Comparison of ENCODE assay signal across 27 cellular contexts in genomic region chr1:91535441-91535840, GRCh38.
"Had no signal": no experiment of that assay in that cellular context is flagged by ENCODE, and none has a peak within 500 bp of the region (broad histone marks: within the 10 kb centered on the region; RNA-seq: fewer than 3 reads in every experiment).

No MANE protein-coding gene starts in this region.

- H3K9me3 Mint-ChIP-seq: natural killer cell; nephron; neural progenitor cell; stimulated activated naive B cell treated with anti-CD40 and anti-IgM and Interleukin-4, amounts not matched to agents 10 μg/mL and 1 μg/mL and 100 μg/mL, for 72 hours; stimulated activated naive CD8-positive, alpha-beta T cell treated with anti-CD3 and anti-CD28 coated beads, Interleukin-15, Interleukin-2, amounts not matched to agents 100 ng/mL and 50 ng/mL, for 24 hours had no signal

- ATAC-seq: natural killer cell; pancreas; right lobe of liver; stimulated activated effector memory CD8-positive, alpha-beta T cell treated with anti-CD3 and anti-CD28 coated beads, Interleukin-12 subunit alpha, Interleukin-12 subunit beta, amount 100 ng/mL, for 72 hours; stimulated activated naive B cell treated with anti-CD40 and anti-IgM and Interleukin-4, amounts not matched to agents 10 μg/mL and 1 μg/mL and 100 μg/mL, for 72 hours had no signal

- H3K27me3 Mint-ChIP-seq: stimulated activated naive B cell treated with anti-CD40 and anti-IgM and Interleukin-4, amounts not matched to agents 10 μg/mL and 1 μg/mL and 100 μg/mL, for 72 hours; stimulated activated naive CD8-positive, alpha-beta T cell treated with anti-CD3 and anti-CD28 coated beads, Interleukin-15, Interleukin-2, amounts not matched to agents 100 ng/mL and 50 ng/mL, for 24 hours had no signal

- H3K36me3 Mint-ChIP-seq: natural killer cell; neural progenitor cell; stimulated activated effector memory CD8-positive, alpha-beta T cell treated with anti-CD3 and anti-CD28 coated beads, Interleukin-12 subunit alpha, Interleukin-12 subunit beta, amount 100 ng/mL, for 72 hours had no signal

- H3K27ac Mint-ChIP-seq: nephron; neural progenitor cell; stimulated activated effector memory CD8-positive, alpha-beta T cell treated with anti-CD3 and anti-CD28 coated beads, Interleukin-12 subunit alpha, Interleukin-12 subunit beta, amount 100 ng/mL, for 72 hours; stimulated activated naive B cell treated with anti-CD40 and anti-IgM and Interleukin-4, amounts not matched to agents 10 μg/mL and 1 μg/mL and 100 μg/mL, for 72 hours; stimulated activated naive CD8-positive, alpha-beta T cell treated with anti-CD3 and anti-CD28 coated beads, Interleukin-15, Interleukin-2, amounts not matched to agents 100 ng/mL and 50 ng/mL, for 24 hours had no signal

- H2AFZ ChIP-seq: neural progenitor cell had no signal

- H3K4me1 ChIP-seq: pancreas, prostate gland, right lobe of liver, thyroid gland had no signal

- H3K27ac ChIP-seq: neural progenitor cell, neutrophil, pancreas, prostate gland, right atrium auricular region, right lobe of liver, sigmoid colon, stomach, thoracic aorta, thyroid gland, tibial nerve, upper lobe of left lung, vagina had no signal

- H3K27me3 ChIP-seq: neural progenitor cell, neutrophil, pancreas, right atrium auricular region, right lobe of liver, sigmoid colon, stomach, thyroid gland, tibial nerve, upper lobe of left lung, vagina had no signal

- H3K36me3 ChIP-seq: neural progenitor cell, neutrophil, pancreas, prostate gland, right atrium auricular region, right lobe of liver, sigmoid colon, stomach, thoracic aorta, thyroid gland, tibial nerve, upper lobe of left lung, vagina had no signal

- H3K4me3 ChIP-seq: neural progenitor cell, pancreas, prostate gland, right atrium auricular region, right lobe of liver, sigmoid colon, stomach, thoracic aorta, thyroid gland, tibial nerve, upper lobe of left lung, vagina had no signal

- H3K4me3 Mint-ChIP-seq: natural killer cell; nephron; neural progenitor cell; stimulated activated effector memory CD8-positive, alpha-beta T cell treated with anti-CD3 and anti-CD28 coated beads, Interleukin-12 subunit alpha, Interleukin-12 subunit beta, amount 100 ng/mL, for 72 hours; stimulated activated naive B cell treated with anti-CD40 and anti-IgM and Interleukin-4, amounts not matched to agents 10 μg/mL and 1 μg/mL and 100 μg/mL, for 72 hours; stimulated activated naive CD8-positive, alpha-beta T cell treated with anti-CD3 and anti-CD28 coated beads, Interleukin-15, Interleukin-2, amounts not matched to agents 100 ng/mL and 50 ng/mL, for 24 hours had no signal

- H3K4me2 ChIP-seq: neural progenitor cell had no signal

- H3K9ac ChIP-seq: neural progenitor cell had no signal

- H3K9me3 ChIP-seq: neutrophil, pancreas, prostate gland, right atrium auricular region, right lobe of liver, sigmoid colon, stomach, thoracic aorta, thyroid gland, tibial nerve, upper lobe of left lung, vagina had no signal

- DNase-seq: natural killer cell; nucleus accumbens; pancreas; retina; right lobe of liver; sigmoid colon; small intestine; stimulated activated CD4-positive, alpha-beta T cell treated with anti-CD3 and anti-CD28 coated beads, Interleukin-15, amount 100 ng/mL, for 24 hours; stimulated activated CD4-positive, alpha-beta T cell treated with anti-CD3 and anti-CD28 coated beads, Interleukin-2, amount 100 ng/mL, for 24 hours; stimulated activated CD4-positive, alpha-beta T cell treated with anti-CD3 and anti-CD28 coated beads, Interleukin-2, amount 100 ng/mL, for 48 hours; stimulated activated CD4-positive, alpha-beta T cell treated with anti-CD3 and anti-CD28 coated beads, Interleukin-4, amount 100 ng/mL, for 24 hours; stimulated activated naive B cell treated with anti-CD40 and anti-IgM and Interleukin-4, amounts not matched to agents 10 μg/mL and 1 μg/mL and 100 μg/mL, for 72 hours; stimulated activated naive CD4-positive, alpha-beta T cell treated with Interleukin-2 at 50 U/mL for 16 hours; stomach; thyroid gland had no signal

- H3K4me1 Mint-ChIP-seq: stimulated activated naive B cell treated with anti-CD40 and anti-IgM and Interleukin-4, amounts not matched to agents 10 μg/mL and 1 μg/mL and 100 μg/mL, for 72 hours had no signal

- FAIRE-seq: pancreas, small intestine, urothelium cell line had no signal
